In the genomic region with DNA sequence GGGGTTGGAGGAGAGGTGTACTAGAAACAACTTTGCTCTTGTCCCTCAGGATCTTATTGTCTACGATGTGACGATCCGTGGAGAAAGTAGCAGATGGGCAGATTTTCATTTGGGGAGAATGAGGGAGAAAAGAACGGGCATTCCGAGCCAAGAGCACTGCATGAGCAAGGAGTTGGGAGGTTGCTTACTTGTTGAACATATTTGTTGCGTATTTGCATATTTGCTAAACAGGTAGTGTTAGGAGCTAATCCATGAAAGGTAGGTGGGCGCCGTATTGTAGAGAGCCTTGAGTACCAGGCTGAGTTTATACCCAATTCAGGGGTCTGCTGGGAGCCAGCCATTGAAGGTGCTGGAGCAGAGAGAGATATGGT, we compare ENCODE assay signal across 8 cellular contexts. TPM values are rescaled to one million over a fixed set of nuclear protein-coding genes. Genes with fewer than 3 reads are reported as not detected.
DNase-seq lines count a peak whose midpoint lies in the region; ATAC-seq, FAIRE-seq and TF ChIP-seq lines count a peak whose summit lies in the region.

No MANE protein-coding gene starts in this region.

- TF ChIP-seq CTCF in Calu3 (IDR thresholded peaks at IDR 0.05; ENCODE audit: unreplicated experiment) (no peak), Peyer's patch (IDR thresholded peaks at IDR 0.05) (no peak), pancreas (IDR thresholded peaks at IDR 0.05) (no peak)

- no peaks in the 10 kb centered on the region for H3K9me3 ChIP-seq in Peyer's patch
- no peaks in the 10 kb centered on the region for H3K9me3 ChIP-seq in esophagus (ENCODE audit: control insufficient read depth in 2 of 2, insufficient read depth in 1 of 2, low read depth in 1 of 2, low read length in 1 of 2)
- no peaks in the 10 kb centered on the region for H3K9me3 ChIP-seq in pancreas

- TSS peak; percentile 80 for BruUV-seq in Calu3 (replicated peaks; lab: Mats Ljungman, UMichigan)

- peak overlapping the region; percentile 69 to 81 (median 77) for H3K27ac ChIP-seq in Peyer's patch
- peak overlapping the region; percentile 8 to 75 for H3K27ac ChIP-seq in esophagus (ENCODE audit: low read depth in 2 of 2, low read length in 1 of 2)
- peak overlapping the region in 1 of 4 donors; percentile 53 for H3K27ac ChIP-seq in pancreas

- H3K9me3 Mint-ChIP-seq in Calu3 (ENCODE audit: low read depth, unreplicated experiment): no peaks in the 10 kb centered on the region

- no peak for DNase-seq in Calu3
- no peak for DNase-seq in Peyer's patch
- DNase-seq in pancreas: no peak
- DNase-seq in stimulated activated CD4-positive, alpha-beta T cell treated with anti-CD3 and anti-CD28 coated beads, Interleukin-4, amount 100 ng/mL, for 4 hours: no peak

- 11 to 14% methylated on average over 8 of the region's 8 CpGs for WGBS in esophagus, 2 donors
- 11% methylated on average over 8 of the region's 8 CpGs for WGBS in pancreas, 2 donors

- ATAC-seq in pancreas (no peak), HG02759 (IDR thresholded peaks at IDR 0.05; ENCODE audit: unreplicated experiment) (no peak), GM18870 (IDR thresholded peaks at IDR 0.05; ENCODE audit: unreplicated experiment) (no peak), HG03571 (IDR thresholded peaks at IDR 0.05; ENCODE audit: unreplicated experiment) (no peak)

- H3K4me3 ChIP-seq in Peyer's patch (peak overlapping the region; percentile 76 to 94 (median 80)), esophagus (ENCODE audit: low read depth in 1 of 2, low read length in 2 of 2) (peak overlapping the region; percentile 78 to 86), pancreas (peak overlapping the region; percentile 75 to 95 (median 82))

- H3K4me1 ChIP-seq in Peyer's patch (peaks cover 0 to 11% (median 2%) of the 10 kb centered on the region in 4 donors), esophagus (ENCODE audit: control insufficient read depth in 2 of 2, insufficient read depth in 2 of 2, low read length in 1 of 2) (peaks cover 0 to 6% of the 10 kb centered on the region in 2 donors), pancreas (peaks cover 0 to 15% (median 11%) of the 10 kb centered on the region in 3 donors)

- intact Hi-C loops in Calu3 (cut with micrococcal nuclease; ENCODE audit: unreplicated experiment) (no loop called here), pancreas (cut with DNase I) (loop anchor here in 1 of 3 donors (10.0 kb wide), 1 partner anchor 255 kb away; no protein-coding TSS in a partner anchor)

- H3K4me3 Mint-ChIP-seq in Calu3 (ENCODE audit: low read depth, unreplicated experiment): peak overlapping the region; percentile 99

- peaks cover 22% of the 10 kb centered on the region for H3K4me1 Mint-ChIP-seq in Calu3 (ENCODE audit: low read depth, unreplicated experiment)

- H3K36me3 ChIP-seq in Peyer's patch: peaks cover 0 to 58% (median 0%) of the 10 kb centered on the region in 3 donors
- H3K36me3 ChIP-seq in esophagus (ENCODE audit: control insufficient read depth in 2 of 2, insufficient read depth in 2 of 2, low read length in 1 of 2): peaks cover 23 to 31% of the 10 kb centered on the region in 2 donors
- H3K36me3 ChIP-seq in pancreas: peaks cover 0 to 42% (median 21%) of the 10 kb centered on the region in 3 donors

- peak overlapping the region; percentile 87 for H3K27ac Mint-ChIP-seq in Calu3 (ENCODE audit: unreplicated experiment)

- H3K27me3 ChIP-seq in Peyer's patch (no peaks in the 10 kb centered on the region), esophagus (ENCODE audit: control insufficient read depth in 1 of 2, insufficient read depth in 2 of 2, low read length in 2 of 2) (no peaks in the 10 kb centered on the region), pancreas (no peaks in the 10 kb centered on the region)

- no peak for TF ChIP-seq POLR2A in Peyer's patch (IDR thresholded peaks at IDR 0.05)

- H3K36me3 Mint-ChIP-seq in Calu3 (ENCODE audit: insufficient read depth, unreplicated experiment): peaks cover 68% of the 10 kb centered on the region

- CTCF ChIA-PET in Calu3 (lab: Charles Lee): interaction anchor here (0.6 to 2.0 kb wide), 6 partner anchors 11 to 190 kb away, joined by 3 to 27 read pairs (median 7); no protein-coding TSS in a partner anchor

- FAIRE-seq in pancreas (lab: Jason Lieb, UNC): no peak

- no peaks in the 10 kb centered on the region for H3K27me3 Mint-ChIP-seq in Calu3 (ENCODE audit: unreplicated experiment)

RNA-seq across cellular contexts. Expression of gene BCS1L, which starts 0.5 kb away (rescaled TPM):
- total RNA-seq in Calu3 (2022) (57.9 and 61.7 TPM in 2 replicates), Peyer's patch (100 to 1,000 TPM in 1 of 4 donors, 10 to 100 TPM in 3; 22.2 to 155 (median 39.9) TPM), pancreas (10 to 100 TPM; 16.3 to 34.1 (median 23.1) TPM)
- polyA plus RNA-seq in esophagus (10 to 100 TPM; 38.5 to 53.8 TPM), pancreas (100 to 1,000 TPM in 1 of 2 donors, 10 to 100 TPM in 1; 84.2 to 110 TPM)

RNA-seq across cellular contexts. Expression of gene ZNF142, which starts 0.6 kb away (rescaled TPM):
- total RNA-seq in Calu3 (2022) (42.8 and 43.3 TPM in 2 replicates), Peyer's patch (10 to 100 TPM; 18.2 to 42.7 (median 26.6) TPM), pancreas (10 to 100 TPM in 3 of 6 donors, 1 to 10 TPM in 3; 8.6 to 16.7 (median 9.9) TPM)
- polyA plus RNA-seq in esophagus (10 to 100 TPM in 1 of 2 donors, 1 to 10 TPM in 1; 5.3 to 10.1 TPM), pancreas (10 to 100 TPM in 1 of 2 donors, 1 to 10 TPM in 1; 7.9 to 13.8 TPM)

RNA-seq across cellular contexts. Expression of gene RNF25, which starts 11.8 kb away (rescaled TPM):
- total RNA-seq in Calu3 (2022) (32.1 and 36.9 TPM in 2 replicates), Peyer's patch (10 to 100 TPM in 3 of 4 donors, 1 to 10 TPM in 1; 9.5 to 23.7 (median 18.6) TPM), pancreas (10 to 100 TPM in 2 of 6 donors, 1 to 10 TPM in 4; 4.5 to 10.2 (median 7.9) TPM)
- polyA plus RNA-seq in esophagus (10 to 100 TPM; 18.2 to 20.5 TPM), pancreas (10 to 100 TPM; 18.1 to 28.8 TPM)

RNA-seq across cellular contexts. Expression of gene STK36, which starts 11.9 kb away (rescaled TPM):
- 42.4 and 50.6 TPM in 2 replicates for total RNA-seq in Calu3 (2022)
- total RNA-seq in Peyer's patch: 10 to 100 TPM; 25.6 to 82.7 (median 63.6) TPM
- polyA plus RNA-seq in esophagus: 10 to 100 TPM; 10.8 to 20.7 TPM
- 10 to 100 TPM in 5 of 6 donors, 1 to 10 TPM in 1; 8.3 to 40.8 (median 18.1) TPM for total RNA-seq in pancreas
- 10 to 100 TPM; 54.0 TPM for polyA plus RNA-seq in pancreas

RNA-seq across cellular contexts. Expression of gene TTLL4, which starts 50.7 kb away (rescaled TPM):
- total RNA-seq in Calu3 (2022): 67.3 and 75.5 TPM in 2 replicates
- 10 to 100 TPM; 14.9 to 48.4 (median 45.1) TPM for total RNA-seq in Peyer's patch
- 10 to 100 TPM; 11.5 to 20.0 TPM for polyA plus RNA-seq in esophagus
- 10 to 100 TPM; 12.0 to 25.3 (median 13.6) TPM for total RNA-seq in pancreas
- polyA plus RNA-seq in pancreas: 10 to 100 TPM; 23.7 to 23.9 TPM
